16 cellular contexts compared by ENCODE assay signal in the genomic region with DNA sequence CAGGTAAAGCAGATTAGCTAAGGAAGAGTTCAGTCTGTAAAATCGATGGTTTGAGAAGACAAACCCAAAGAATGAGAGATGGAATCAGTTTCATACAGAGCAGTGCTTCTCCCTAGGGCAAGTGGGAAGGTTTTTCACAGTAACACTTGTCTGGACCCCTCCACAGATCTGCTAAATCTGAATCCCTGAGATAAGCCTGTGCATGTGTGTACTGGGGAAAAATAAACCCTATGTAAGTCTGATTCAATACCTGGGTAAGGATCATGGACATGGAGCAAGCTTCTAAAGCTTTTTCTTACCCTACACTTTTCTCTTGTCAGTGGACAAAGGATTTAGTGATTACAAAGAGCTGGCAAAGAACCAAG.
DNase-seq lines count a peak whose midpoint lies in the region; ATAC-seq and TF ChIP-seq lines count a peak whose summit lies in the region.
"Had no signal": no experiment of that assay in that cellular context is flagged by ENCODE, and none has a peak within 500 bp of the region (broad histone marks: within the 10 kb centered on the region; RNA-seq: fewer than 3 reads in every experiment).

No MANE protein-coding gene starts in this region.

- H3K9ac ChIP-seq in iPS-18a (ENCODE audit: low read length) = peak overlapping the region; percentile 38

- peak; percentile 28 for ATAC-seq in GM19395 (IDR thresholded peaks at IDR 0.05; ENCODE audit: unreplicated experiment)
- ATAC-seq: stimulated activated naive CD8-positive, alpha-beta T cell treated with anti-CD3 and anti-CD28 coated beads, Interleukin-15, amount 100 ng/mL, for 72 hours had no signal

- no peaks in the 10 kb centered on the region for H3K27me3 ChIP-seq in iPS-18a (ENCODE audit: control insufficient read depth, insufficient read depth, low read length)
- H3K27me3 ChIP-seq: ascending aorta, hepatocyte had no signal

- H3K27ac ChIP-seq in 22Rv1 (0 out of 2 replicates have a peak overlapping the region, but pooled peaks have one; percentile 13), iPS-18a (ENCODE audit: low read length) (peak overlapping the region; percentile 9)
- H3K27ac ChIP-seq: ascending aorta, hepatocyte, PC-9, VCaP had no signal

- no peaks in the 10 kb centered on the region for H3K9me3 ChIP-seq in iPS-18a (ENCODE audit: control insufficient read depth, low read depth, low read length)
- H3K9me3 ChIP-seq: ascending aorta had no signal

- H3K4me3 ChIP-seq in iPS-18a (ENCODE audit: low read length) = peak overlapping the region; percentile 19
- H3K4me3 ChIP-seq: ascending aorta, hepatocyte, PC-9 had no signal

- peaks cover 29% of the 10 kb centered on the region for H3K4me1 ChIP-seq in iPS-18a (ENCODE audit: control insufficient read depth, low read depth, low read length)
- H3K4me1 ChIP-seq: ascending aorta had no signal

- peak; percentile 47 for DNase-seq in OCI-M1 (lab: John Stamatoyannopoulos, UW)
- DNase-seq in NCI-H2081 (lab: John Stamatoyannopoulos, UW) = no peak
- no peak for DNase-seq in hepatic stellate cell (ENCODE audit: low spot score)
- DNase-seq in KBM-7 = no peak
- DNase-seq in dedifferentiated amniotic fluid mesenchymal stem cell (ENCODE audit: extremely low spot score) = no peak
- DNase-seq: naive B cell; NCI-H1436 treated with DMSO at 0.1 percent for 48 hours; NCI-H446; PC-9; stimulated activated naive CD8-positive, alpha-beta T cell treated with anti-CD3 and anti-CD28 coated beads, Interleukin-15, amount 100 ng/mL, for 72 hours had no signal

- peaks cover 13% of the 10 kb centered on the region for H3K36me3 ChIP-seq in iPS-18a (ENCODE audit: control insufficient read depth, low read depth, low read length)
- H3K36me3 ChIP-seq: ascending aorta had no signal

- TF ChIP-seq CTCF in 22Rv1 (IDR thresholded peaks at IDR 0.05) = no peak

- in situ Hi-C loops in KBM-7 (cut with MboI; ENCODE audit: low pct_unique_long_range_greater_than_20kb, low sequenced_read_pairs) = no loop called here
